In the genomic region with DNA sequence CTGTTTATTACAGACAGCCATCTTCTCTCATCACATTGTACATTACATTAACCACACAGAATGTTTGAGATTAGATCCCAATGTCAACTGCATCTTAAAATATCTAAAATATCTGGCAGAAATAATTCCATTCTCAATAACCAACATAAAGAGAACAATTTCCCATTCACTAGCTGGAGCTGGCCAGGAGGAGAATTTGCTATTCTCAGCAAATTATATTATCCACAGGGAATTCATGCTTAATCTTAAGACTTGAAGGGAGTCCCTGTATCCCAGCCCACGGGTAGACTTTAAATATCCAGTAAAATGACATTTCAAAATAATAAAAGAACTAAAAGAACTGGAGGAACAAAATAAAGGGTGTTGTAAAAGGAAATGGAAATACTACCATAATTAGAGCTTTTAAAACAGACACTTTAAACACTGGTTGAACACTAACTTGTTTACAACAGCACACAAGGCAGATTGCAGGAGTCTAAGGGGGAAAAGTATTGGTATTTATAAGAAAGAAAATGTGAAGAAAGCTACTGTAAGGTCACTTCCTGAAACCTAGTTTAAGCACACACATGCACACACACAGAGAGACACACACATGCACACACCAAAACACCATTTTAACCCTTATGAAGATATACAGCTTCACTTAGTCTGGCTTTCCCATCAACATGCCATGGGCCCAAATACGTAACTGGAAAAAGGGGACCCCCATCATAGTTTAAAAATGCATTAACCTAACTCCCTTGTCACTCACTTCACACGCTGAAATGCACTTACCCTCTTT, we compare ENCODE assay signal across 18 cellular contexts.
DNase-seq lines count a peak whose midpoint lies in the region; ATAC-seq and TF ChIP-seq lines count a peak whose summit lies in the region.
"Had no signal": no experiment of that assay in that cellular context is flagged by ENCODE, and none has a peak within 500 bp of the region (broad histone marks: within the 10 kb centered on the region; RNA-seq: fewer than 3 reads in every experiment).

No MANE protein-coding gene starts in this region.

- TF ChIP-seq CTCF in HEK293 (tag by site-specific recombination; IDR thresholded peaks at IDR 0.05): no peak
- TF ChIP-seq CTCF in OCI-LY1 (IDR thresholded peaks at IDR 0.05; ENCODE audit: low read length): no peak
- TF ChIP-seq CTCF in breast epithelium (IDR thresholded peaks at IDR 0.05): no peak
- no peak for TF ChIP-seq CTCF in psoas muscle (IDR thresholded peaks at IDR 0.05)
- no peak for TF ChIP-seq CTCF in coronary artery (IDR thresholded peaks at IDR 0.05)

- no peaks in the 10 kb centered on the region for H3K27me3 ChIP-seq in OCI-LY1 (ENCODE audit: insufficient read depth, low read length)
- H3K27me3 ChIP-seq in breast epithelium: no peaks in the 10 kb centered on the region
- no peaks in the 10 kb centered on the region for H3K27me3 ChIP-seq in psoas muscle (ENCODE audit: insufficient read depth in 3 of 3, low read length in 2 of 3)
- H3K27me3 ChIP-seq: right atrium auricular region had no signal

- H3K4me3 ChIP-seq in HEK293 (ENCODE audit: low read depth, low read length) (no peak overlapping the region), OCI-LY1 (ENCODE audit: low read depth, low read length, poor library complexity, severe bottlenecking) (no peak overlapping the region), breast epithelium (no peak overlapping the region), psoas muscle (no peak overlapping the region), coronary artery (no peak overlapping the region)
- H3K4me3 ChIP-seq: right atrium auricular region had no signal

- CTCF ChIA-PET in HEK293 (lab: Yijun Ruan, JAX): interaction anchor here (0.6 to 0.7 kb wide), 3 partner anchors 69 to 919 kb away, joined by 3 read pairs; no protein-coding TSS in a partner anchor

- 33 to 58% (median 50%) methylated on average over 3 of the region's 3 CpGs for WGBS in psoas muscle, 3 donors

- ATAC-seq in psoas muscle (no peak), HG03280 (IDR thresholded peaks at IDR 0.05; ENCODE audit: unreplicated experiment) (no peak), Right ventricle myocardium inferior (no peak)
- ATAC-seq: esophagus mucosa; stimulated activated memory B cell treated with anti-CD40 and anti-IgM and Interleukin-4, amounts not matched to agents 10 μg/mL and 1 μg/mL and 100 μg/mL, for 72 hours had no signal

- no peaks in the 10 kb centered on the region for H4K20me1 ChIP-seq in OCI-LY1 (ENCODE audit: insufficient read depth, low read length)

- H3K9me3 ChIP-seq in HEK293 (ENCODE audit: control insufficient read depth, insufficient read depth, low read depth, low read length) (no peaks in the 10 kb centered on the region), OCI-LY1 (ENCODE audit: low read length) (no peaks in the 10 kb centered on the region), breast epithelium (no peaks in the 10 kb centered on the region), psoas muscle (no peaks in the 10 kb centered on the region)
- H3K9me3 ChIP-seq: right atrium auricular region had no signal

- H2AFZ ChIP-seq in OCI-LY1 (ENCODE audit: low read length): peak overlapping the region; percentile 48

- H3K4me2 ChIP-seq in OCI-LY1 (ENCODE audit: low read length): peak overlapping the region; percentile 6; the same call in 1 of the 2 replicates
- H3K4me2 ChIP-seq: KMS-11 had no signal

- no peaks in the 10 kb centered on the region for H3K9me2 ChIP-seq in OCI-LY1 (ENCODE audit: low read depth, low read length)

- POLR2A ChIA-PET in HEK293 (lab: Yijun Ruan, JAX): no interaction called here

- intact Hi-C loops in breast epithelium (cut with DNase I; ENCODE audit: low total_unique reads): no loop called here
- intact Hi-C loops in psoas muscle (cut with DNase I): no loop called here
- intact Hi-C loops in Right ventricle myocardium inferior (cut with DNase I): loop anchor here (5.0 kb wide), 1 partner anchor 108 kb away; a partner anchor contains a TSS

- H3K4me1 ChIP-seq in HEK293 (ENCODE audit: control insufficient read depth, insufficient read depth, low read length) (peaks cover 41% of the 10 kb centered on the region), OCI-LY1 (ENCODE audit: insufficient read depth, low read length, severe bottlenecking) (peaks cover 69% of the 10 kb centered on the region), breast epithelium (no peaks in the 10 kb centered on the region), psoas muscle (peaks cover 60% of the 10 kb centered on the region)
- H3K4me1 ChIP-seq: right atrium auricular region had no signal

- TF ChIP-seq POLR2A in breast epithelium (IDR thresholded peaks at IDR 0.05): no peak

- H3K9ac ChIP-seq in OCI-LY1 (ENCODE audit: low read length): peak overlapping the region; percentile 37; the same call in 1 of the 2 replicates
- H3K9ac ChIP-seq: KMS-11 had no signal

- no peaks in the 10 kb centered on the region for H3K36me3 ChIP-seq in HEK293 (ENCODE audit: control insufficient read depth in 2 of 2, insufficient read depth in 1 of 2, low read length in 2 of 2)
- H3K36me3 ChIP-seq in OCI-LY1 (ENCODE audit: insufficient read depth, low read length): no peaks in the 10 kb centered on the region
- H3K36me3 ChIP-seq in breast epithelium: no peaks in the 10 kb centered on the region
- H3K36me3 ChIP-seq in psoas muscle (ENCODE audit: insufficient read depth in 1 of 2, low read depth in 1 of 2): no peaks in the 10 kb centered on the region
- H3K36me3 ChIP-seq: right atrium auricular region had no signal

- no peaks in the 10 kb centered on the region for H3K79me2 ChIP-seq in OCI-LY1 (ENCODE audit: insufficient read depth, low read length)

- DNase-seq in breast epithelium (ENCODE audit: low spot score in 2 of 2) (no peak), psoas muscle (no peak), coronary artery (ENCODE audit: low spot score) (no peak), Right ventricle myocardium inferior (ENCODE audit: missing footprints) (no peak), RPMI8226 (no peak)
- DNase-seq: activated CD4-positive, CD25-positive, alpha-beta regulatory T cell; activated CD8-positive, alpha-beta memory T cell treated with anti-CD3 and anti-CD28 coated beads, Interleukin-2, amount 50 U/mL, for 4 hours; naive thymus-derived CD4-positive, alpha-beta T cell; NCI-H187 treated with DMSO at 0.1 percent for 48 hours; NCI-H748 treated with DMSO at 0.1 percent for 48 hours; stimulated activated CD4-positive, alpha-beta T cell treated with anti-CD3 and anti-CD28 coated beads, Interleukin-4, amount 100 ng/mL, for 4 hours had no signal

- H3K27ac ChIP-seq in HEK293 (ENCODE audit: extremely low read depth, low read depth, low read length) (no peak overlapping the region), OCI-LY1 (ENCODE audit: low read depth, low read length, poor library complexity, severe bottlenecking) (peak overlapping the region; percentile 74), breast epithelium (peak overlapping the region; percentile 41 to 79), psoas muscle (peak overlapping the region; percentile 23), coronary artery (no peak overlapping the region)
- H3K27ac ChIP-seq: KMS-11, right atrium auricular region had no signal

- no peaks in the 10 kb centered on the region for H3F3A ChIP-seq in OCI-LY1 (ENCODE audit: insufficient read depth, low read length)

TF ChIP-seq in HEK293, 187 proteins besides CTCF, POLR2A, EP300 and RAD21:
- no peak for TF ChIP-seq ZNF112 (tag by site-specific recombination; IDR thresholded peaks at IDR 0.05)
- TF ChIP-seq, protein P1, sequence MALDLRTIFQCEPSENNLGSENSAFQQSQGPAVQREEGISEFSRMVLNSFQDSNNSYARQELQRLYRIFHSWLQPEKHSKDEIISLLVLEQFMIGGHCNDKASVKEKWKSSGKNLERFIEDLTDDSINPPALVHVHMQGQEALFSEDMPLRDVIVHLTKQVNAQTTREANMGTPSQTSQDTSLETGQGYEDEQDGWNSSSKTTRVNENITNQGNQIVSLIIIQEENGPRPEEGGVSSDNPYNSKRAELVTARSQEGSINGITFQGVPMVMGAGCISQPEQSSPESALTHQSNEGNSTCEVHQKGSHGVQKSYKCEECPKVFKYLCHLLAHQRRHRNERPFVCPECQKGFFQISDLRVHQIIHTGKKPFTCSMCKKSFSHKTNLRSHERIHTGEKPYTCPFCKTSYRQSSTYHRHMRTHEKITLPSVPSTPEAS (tag by site-specific recombination; IDR thresholded peaks at IDR 0.05): peak; percentile 86
- TF ChIP-seq, protein P2, sequence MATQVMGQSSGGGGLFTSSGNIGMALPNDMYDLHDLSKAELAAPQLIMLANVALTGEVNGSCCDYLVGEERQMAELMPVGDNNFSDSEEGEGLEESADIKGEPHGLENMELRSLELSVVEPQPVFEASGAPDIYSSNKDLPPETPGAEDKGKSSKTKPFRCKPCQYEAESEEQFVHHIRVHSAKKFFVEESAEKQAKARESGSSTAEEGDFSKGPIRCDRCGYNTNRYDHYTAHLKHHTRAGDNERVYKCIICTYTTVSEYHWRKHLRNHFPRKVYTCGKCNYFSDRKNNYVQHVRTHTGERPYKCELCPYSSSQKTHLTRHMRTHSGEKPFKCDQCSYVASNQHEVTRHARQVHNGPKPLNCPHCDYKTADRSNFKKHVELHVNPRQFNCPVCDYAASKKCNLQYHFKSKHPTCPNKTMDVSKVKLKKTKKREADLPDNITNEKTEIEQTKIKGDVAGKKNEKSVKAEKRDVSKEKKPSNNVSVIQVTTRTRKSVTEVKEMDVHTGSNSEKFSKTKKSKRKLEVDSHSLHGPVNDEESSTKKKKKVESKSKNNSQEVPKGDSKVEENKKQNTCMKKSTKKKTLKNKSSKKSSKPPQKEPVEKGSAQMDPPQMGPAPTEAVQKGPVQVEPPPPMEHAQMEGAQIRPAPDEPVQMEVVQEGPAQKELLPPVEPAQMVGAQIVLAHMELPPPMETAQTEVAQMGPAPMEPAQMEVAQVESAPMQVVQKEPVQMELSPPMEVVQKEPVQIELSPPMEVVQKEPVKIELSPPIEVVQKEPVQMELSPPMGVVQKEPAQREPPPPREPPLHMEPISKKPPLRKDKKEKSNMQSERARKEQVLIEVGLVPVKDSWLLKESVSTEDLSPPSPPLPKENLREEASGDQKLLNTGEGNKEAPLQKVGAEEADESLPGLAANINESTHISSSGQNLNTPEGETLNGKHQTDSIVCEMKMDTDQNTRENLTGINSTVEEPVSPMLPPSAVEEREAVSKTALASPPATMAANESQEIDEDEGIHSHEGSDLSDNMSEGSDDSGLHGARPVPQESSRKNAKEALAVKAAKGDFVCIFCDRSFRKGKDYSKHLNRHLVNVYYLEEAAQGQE (tag by site-specific recombination; IDR thresholded peaks at IDR 0.05): no peak
- no peak for TF ChIP-seq ZNF24 (tag by site-specific recombination; IDR thresholded peaks at IDR 0.05)
TF ChIP-seq in HEK293: peak in this region for 1.

Comparison
In these comparisons a context has a peak if more than half of its experiments do, and no peak if none do; other contexts are left out.
1. H3K27ac ChIP-seq: peak in OCI-LY1 (single experiment), breast epithelium (2 of 2) and psoas muscle (single experiment); none in HEK293 (single experiment) and coronary artery (0 of 2).